8 cellular contexts compared by ENCODE assay signal in genomic region chr1:231628207-231628876, GRCh38. TPM values are rescaled to one million over a fixed set of nuclear protein-coding genes. Genes with fewer than 3 reads are reported as not detected.
DNase-seq lines count a peak whose midpoint lies in the region; ATAC-seq and TF ChIP-seq lines count a peak whose summit lies in the region.

No MANE protein-coding gene starts in this region.

- H3K27ac Mint-ChIP-seq in activated T-helper 17 cell treated with anti-CD3 and anti-CD28 coated beads, Interleukin-2, amount 50 U/mL, for 72 hours, result peak overlapping the region; percentile 41
- peak overlapping the region in 2 of 3 experiments; percentile 41 to 52 for H3K27ac Mint-ChIP-seq in nephron

- peak; percentile 66 for ATAC-seq in activated T-helper 17 cell treated with anti-CD3 and anti-CD28 coated beads, Interleukin-2, amount 50 U/mL, for 72 hours (replicated peaks)
- ATAC-seq in GM19455 (IDR thresholded peaks at IDR 0.05; ENCODE audit: unreplicated experiment), result no peak
- ATAC-seq in aorta (ENCODE audit: low FRiP score), result no peak

- H3K27me3 ChIP-seq in BE2C (no peaks in the 10 kb centered on the region), aorta (ENCODE audit: control insufficient read depth in 1 of 2, insufficient read depth in 2 of 2, low read length in 1 of 2) (no peaks in the 10 kb centered on the region)

- H3K9me3 ChIP-seq in BE2C (no peaks in the 10 kb centered on the region), aorta (ENCODE audit: control insufficient read depth, low read length) (no peaks in the 10 kb centered on the region)

- H3K9me3 Mint-ChIP-seq in activated T-helper 17 cell treated with anti-CD3 and anti-CD28 coated beads, Interleukin-2, amount 50 U/mL, for 72 hours, result no peaks in the 10 kb centered on the region
- H3K9me3 Mint-ChIP-seq in nephron, result peaks cover 8% of the 10 kb centered on the region

- H3K27ac ChIP-seq in aorta (ENCODE audit: low read depth in 1 of 2, low read length in 2 of 2), result no peak overlapping the region

- no peaks in the 10 kb centered on the region for H3K36me3 ChIP-seq in BE2C
- H3K36me3 ChIP-seq in aorta (ENCODE audit: control insufficient read depth in 1 of 2, insufficient read depth in 2 of 2, low read length in 1 of 2), result no peaks in the 10 kb centered on the region

- intact Hi-C loops in aorta (cut with DNase I) (no loop called here), posterior cingulate gyrus (cut with DNase I) (loop anchor here (10.0 kb wide), 1 partner anchor 66 kb away; no protein-coding TSS in a partner anchor)

- H3K4me3 ChIP-seq in BE2C (ENCODE audit: low read depth, low read length), result no peak overlapping the region
- H3K4me3 ChIP-seq in aorta (ENCODE audit: low read length in 2 of 2), result no peak overlapping the region

- H3K4me3 Mint-ChIP-seq in activated T-helper 17 cell treated with anti-CD3 and anti-CD28 coated beads, Interleukin-2, amount 50 U/mL, for 72 hours, result peak overlapping the region; percentile 91
- H3K4me3 Mint-ChIP-seq in nephron, result peak overlapping the region; percentile 22 to 92 (median 77)

- DNase-seq in BE2C (peak; percentile 52), NCI-H146 (lab: John Stamatoyannopoulos, UW) (peak; percentile 85), aorta (no peak), NCI-H1092 (lab: John Stamatoyannopoulos, UW) (no peak), posterior cingulate gyrus (no peak)

- no peaks in the 10 kb centered on the region for H3K36me3 Mint-ChIP-seq in activated T-helper 17 cell treated with anti-CD3 and anti-CD28 coated beads, Interleukin-2, amount 50 U/mL, for 72 hours (ENCODE audit: low read depth)
- no peaks in the 10 kb centered on the region for H3K36me3 Mint-ChIP-seq in nephron (ENCODE audit: low read depth)

- TF ChIP-seq CTCF in BE2C (IDR thresholded peaks at IDR 0.05; ENCODE audit: low read depth, low read length) (no peak), nephron (IDR thresholded peaks at IDR 0.05; ENCODE audit: unreplicated experiment in 3 of 3) (no peak)

- H3K4me1 ChIP-seq in BE2C, result peaks cover 2% of the 10 kb centered on the region; the same call in 1 of the 2 replicates
- no peaks in the 10 kb centered on the region for H3K4me1 ChIP-seq in aorta (ENCODE audit: control insufficient read depth in 1 of 2, insufficient read depth in 2 of 2, low read length in 2 of 2)

- 69 to 73% methylated on average over 5 of the region's 5 CpGs for WGBS in aorta, 2 donors

- H3K27me3 Mint-ChIP-seq in activated T-helper 17 cell treated with anti-CD3 and anti-CD28 coated beads, Interleukin-2, amount 50 U/mL, for 72 hours, result no peaks in the 10 kb centered on the region
- H3K27me3 Mint-ChIP-seq in nephron (ENCODE audit: low read depth), result peaks cover 19% of the 10 kb centered on the region

- peaks cover 12% of the 10 kb centered on the region for H3K4me1 Mint-ChIP-seq in activated T-helper 17 cell treated with anti-CD3 and anti-CD28 coated beads, Interleukin-2, amount 50 U/mL, for 72 hours
- H3K4me1 Mint-ChIP-seq in nephron, result peaks cover 18% of the 10 kb centered on the region

RNA-seq across cellular contexts. Expression of gene DISC1, which starts 1.8 kb away (rescaled TPM):
- polyA plus RNA-seq in BE2C (2012; ENCODE audit: insufficient read depth, insufficient read length, low read depth), result 2.1 TPM
- 1 to 10 TPM; 3.9 to 8.2 TPM for total RNA-seq in activated T-helper 17 cell treated with anti-CD3 and anti-CD28 coated beads, Interleukin-2, amount 50 U/mL, for 72 hours
- 10 to 100 TPM; 10.9 to 31.7 TPM for total RNA-seq in aorta
- 1 to 10 TPM in 1 of 2 donors, under 1 TPM in 1; 0.64 to 1.0 TPM for polyA plus RNA-seq in aorta

Comparison
In these comparisons a context has a peak if more than half of its experiments do, and no peak if none do; other contexts are left out.
1. DNase-seq: peak in BE2C (single experiment) and NCI-H146 (single experiment); none in aorta (0 of 2), NCI-H1092 (single experiment) and posterior cingulate gyrus (0 of 10).